22 cellular contexts compared by ENCODE assay signal in the genomic region with DNA sequence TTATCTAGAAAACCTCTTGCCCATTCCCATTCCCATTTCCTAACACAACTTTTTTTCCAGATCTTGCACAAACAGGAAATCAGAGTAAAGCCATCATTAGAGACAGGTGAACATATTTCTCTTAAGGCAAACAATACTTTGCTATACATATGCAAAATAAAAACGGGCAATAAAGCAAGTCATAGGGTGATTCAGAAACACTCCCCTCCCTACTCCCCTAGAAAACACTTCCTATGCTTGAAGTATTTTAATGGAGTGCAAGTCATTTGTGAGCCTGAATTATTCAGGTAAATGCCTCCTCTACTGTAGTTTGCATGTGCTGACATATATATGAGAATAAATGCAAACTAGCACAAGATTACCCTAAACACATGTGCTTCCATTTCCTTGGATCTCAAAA.
"Had no signal": no experiment of that assay in that cellular context is flagged by ENCODE, and none has a peak within 500 bp of the region (broad histone marks: within the 10 kb centered on the region; RNA-seq: fewer than 3 reads in every experiment).

No MANE protein-coding gene starts in this region.

- H3K79me2 ChIP-seq: parathyroid adenoma had no signal

- H3K36me3 ChIP-seq: neutrophil, right atrium auricular region, sigmoid colon, stomach, thyroid gland had no signal

- H3K27me3 ChIP-seq: neutrophil, right atrium auricular region, sigmoid colon, stomach, thyroid gland had no signal

- H3K4me3 Mint-ChIP-seq: effector memory CD8-positive, alpha-beta T cell; natural killer cell; stimulated activated effector memory CD8-positive, alpha-beta T cell treated with anti-CD3 and anti-CD28 coated beads, Interleukin-12 subunit alpha, Interleukin-12 subunit beta, amount 100 ng/mL, for 72 hours had no signal

- DNase-seq: cortex of kidney; effector memory CD8-positive, alpha-beta T cell; kidney; mesenchymal stem cell; midbrain; natural killer cell; sigmoid colon; stimulated activated CD4-positive, alpha-beta T cell treated with anti-CD3 and anti-CD28 coated beads, Interleukin-2, amount 100 ng/mL, for 24 hours; stimulated activated CD4-positive, alpha-beta T cell treated with anti-CD3 and anti-CD28 coated beads, Interleukin-4, amount 100 ng/mL, for 24 hours; stimulated activated naive CD4-positive, alpha-beta T cell treated with Interleukin-2 at 50 U/mL for 16 hours; stomach; thyroid gland; trophoblast cell had no signal

- H3K27me3 Mint-ChIP-seq: progenitor cell of endocrine pancreas had no signal

- H3K9me3 Mint-ChIP-seq: stimulated activated effector memory CD8-positive, alpha-beta T cell treated with anti-CD3 and anti-CD28 coated beads, Interleukin-12 subunit alpha, Interleukin-12 subunit beta, amount 100 ng/mL, for 72 hours had no signal

- H3K36me3 Mint-ChIP-seq: natural killer cell; stimulated activated effector memory CD8-positive, alpha-beta T cell treated with anti-CD3 and anti-CD28 coated beads, Interleukin-12 subunit alpha, Interleukin-12 subunit beta, amount 100 ng/mL, for 72 hours had no signal

- H3K4me3 ChIP-seq: lung, right atrium auricular region, sigmoid colon, stomach, thyroid gland had no signal

- H3K4me1 ChIP-seq: parathyroid adenoma, right atrium auricular region, sigmoid colon had no signal

- H3K4me1 Mint-ChIP-seq: natural killer cell; stimulated activated effector memory CD8-positive, alpha-beta T cell treated with anti-CD3 and anti-CD28 coated beads, Interleukin-12 subunit alpha, Interleukin-12 subunit beta, amount 100 ng/mL, for 72 hours had no signal

- H3K9me3 ChIP-seq: neutrophil, right atrium auricular region, sigmoid colon, stomach, thyroid gland had no signal

- ATAC-seq: effector memory CD8-positive, alpha-beta T cell; left lobe of liver; natural killer cell; stimulated activated effector memory CD8-positive, alpha-beta T cell treated with anti-CD3 and anti-CD28 coated beads, Interleukin-12 subunit alpha, Interleukin-12 subunit beta, amount 100 ng/mL, for 72 hours had no signal

- H3K27ac ChIP-seq: neutrophil, parathyroid adenoma, right atrium auricular region, sigmoid colon, stomach, thyroid gland had no signal

- H3K27ac Mint-ChIP-seq: effector memory CD8-positive, alpha-beta T cell; natural killer cell; progenitor cell of endocrine pancreas; stimulated activated effector memory CD8-positive, alpha-beta T cell treated with anti-CD3 and anti-CD28 coated beads, Interleukin-12 subunit alpha, Interleukin-12 subunit beta, amount 100 ng/mL, for 72 hours had no signal

- H2AFZ ChIP-seq: parathyroid adenoma had no signal

- H3K9ac ChIP-seq: parathyroid adenoma had no signal

- FAIRE-seq: endometrium, frontal cortex, kidney had no signal
